ENCODE assay signal across 1 cellular context in genomic region chr12:89376202-89376529, GRCh38.
TF ChIP-seq lines count a peak whose summit lies in the region.

No MANE protein-coding gene starts in this region.

TF ChIP-seq in K562, 482 proteins besides CTCF, POLR2A, EP300 and RAD21:
- TF ChIP-seq ARID4B (CRISPR knock-in tag; IDR thresholded peaks at IDR 0.05) (no peak), E2F4 (CRISPR knock-in tag; IDR thresholded peaks at IDR 0.05; ENCODE audit: low read depth) (no peak), CREB5 (CRISPR knock-in tag; IDR thresholded peaks at IDR 0.05) (no peak), UBTF (IDR thresholded peaks at IDR 0.05; ENCODE audit: borderline replicate concordance in 1 of 2, low read depth in 2 of 2, low read length in 2 of 2) (no peak), ZNF77 (CRISPR knock-in tag; IDR thresholded peaks at IDR 0.05) (no peak), POLR3G (IDR thresholded peaks at IDR 0.05; ENCODE audit: extremely low read depth, insufficient read length, insufficient replicate concordance) (no peak), CCNT2 (IDR thresholded peaks at IDR 0.05; ENCODE audit: borderline replicate concordance, extremely low read depth, insufficient read length, low read depth, low read length) (no peak), HNRNPK (IDR thresholded peaks at IDR 0.05; ENCODE audit: low read depth, low read length, poor library complexity, severe bottlenecking) (no peak)
